18 cellular contexts compared by ENCODE assay signal in genomic region chr3:176696816-176697215, GRCh38.
"Had no signal": no experiment of that assay in that cellular context is flagged by ENCODE, and none has a peak within 500 bp of the region (broad histone marks: within the 10 kb centered on the region; RNA-seq: fewer than 3 reads in every experiment).

No MANE protein-coding gene starts in this region.

- DNase-seq: activated CD4-positive, CD25-positive, alpha-beta regulatory T cell treated with anti-CD3 and anti-CD28 coated beads, Interleukin-2, amount 50 U/mL, for 72 hours; activated naive CD4-positive, alpha-beta T cell treated with Interleukin-2 at 50 U/mL for 16 hours; activated naive CD8-positive, alpha-beta T cell treated with anti-CD3 and anti-CD28 coated beads, Interleukin-2, amount 50 U/mL, for 24 hours; aorta; erythroblast; gastrocnemius medialis; heart right ventricle; mammary epithelial cell; naive B cell; psoas muscle; right lobe of liver; stimulated activated naive CD8-positive, alpha-beta T cell treated with anti-CD3 and anti-CD28 coated beads, Interleukin-15, amount 100 ng/mL, for 72 hours; T-cell; T1000; upper lobe of left lung had no signal

- H3K27me3 ChIP-seq: cardiac muscle cell, gastrocnemius medialis, heart right ventricle, right lobe of liver, upper lobe of left lung had no signal

- H3K27me3 Mint-ChIP-seq: activated naive CD8-positive, alpha-beta T cell treated with anti-CD3 and anti-CD28 coated beads, Interleukin-2, amount 50 U/mL, for 24 hours; naive B cell; stimulated activated naive CD8-positive, alpha-beta T cell treated with anti-CD3 and anti-CD28 coated beads, Interleukin-15, amount 100 ng/mL, for 72 hours had no signal

- H3K9me3 ChIP-seq: gastrocnemius medialis, heart right ventricle, psoas muscle, right lobe of liver, upper lobe of left lung had no signal

- H3K36me3 ChIP-seq: cardiac muscle cell, gastrocnemius medialis, heart right ventricle, right lobe of liver, upper lobe of left lung had no signal

- H3K36me3 Mint-ChIP-seq: naive B cell, T-cell had no signal

- H3K27ac Mint-ChIP-seq: activated naive CD8-positive, alpha-beta T cell treated with anti-CD3 and anti-CD28 coated beads, Interleukin-2, amount 50 U/mL, for 24 hours; activated T-helper 17 cell treated with anti-CD3 and anti-CD28 coated beads, Interleukin-2, amount 50 U/mL, for 72 hours; naive B cell; stimulated activated naive CD8-positive, alpha-beta T cell treated with anti-CD3 and anti-CD28 coated beads, Interleukin-15, amount 100 ng/mL, for 72 hours; T-cell had no signal

- ATAC-seq: activated naive CD8-positive, alpha-beta T cell treated with anti-CD3 and anti-CD28 coated beads, Interleukin-2, amount 50 U/mL, for 24 hours; activated T-helper 17 cell treated with anti-CD3 and anti-CD28 coated beads, Interleukin-2, amount 50 U/mL, for 72 hours; gastrocnemius medialis; heart right ventricle; left lobe of liver; psoas muscle; stimulated activated naive CD8-positive, alpha-beta T cell treated with anti-CD3 and anti-CD28 coated beads, Interleukin-15, amount 100 ng/mL, for 72 hours; T-cell had no signal

- H3K27ac ChIP-seq: cardiac muscle cell, gastrocnemius medialis, heart right ventricle, psoas muscle, right lobe of liver, upper lobe of left lung had no signal

- H3K9me3 Mint-ChIP-seq: activated naive CD8-positive, alpha-beta T cell treated with anti-CD3 and anti-CD28 coated beads, Interleukin-2, amount 50 U/mL, for 24 hours; activated T-helper 17 cell treated with anti-CD3 and anti-CD28 coated beads, Interleukin-2, amount 50 U/mL, for 72 hours; stimulated activated naive CD8-positive, alpha-beta T cell treated with anti-CD3 and anti-CD28 coated beads, Interleukin-15, amount 100 ng/mL, for 72 hours had no signal

- H3K4me3 Mint-ChIP-seq: activated naive CD8-positive, alpha-beta T cell treated with anti-CD3 and anti-CD28 coated beads, Interleukin-2, amount 50 U/mL, for 24 hours; activated T-helper 17 cell treated with anti-CD3 and anti-CD28 coated beads, Interleukin-2, amount 50 U/mL, for 72 hours; naive B cell; stimulated activated naive CD8-positive, alpha-beta T cell treated with anti-CD3 and anti-CD28 coated beads, Interleukin-15, amount 100 ng/mL, for 72 hours; T-cell had no signal

- H3K4me1 ChIP-seq: gastrocnemius medialis, heart right ventricle, psoas muscle, right lobe of liver, upper lobe of left lung had no signal

- H3K4me3 ChIP-seq: cardiac muscle cell, gastrocnemius medialis, heart right ventricle, psoas muscle, right lobe of liver, upper lobe of left lung had no signal

- H3K4me1 Mint-ChIP-seq: activated naive CD8-positive, alpha-beta T cell treated with anti-CD3 and anti-CD28 coated beads, Interleukin-2, amount 50 U/mL, for 24 hours; activated T-helper 17 cell treated with anti-CD3 and anti-CD28 coated beads, Interleukin-2, amount 50 U/mL, for 72 hours; naive B cell; stimulated activated naive CD8-positive, alpha-beta T cell treated with anti-CD3 and anti-CD28 coated beads, Interleukin-15, amount 100 ng/mL, for 72 hours; T-cell had no signal
